13 cellular contexts compared by ENCODE assay signal in the genomic region with DNA sequence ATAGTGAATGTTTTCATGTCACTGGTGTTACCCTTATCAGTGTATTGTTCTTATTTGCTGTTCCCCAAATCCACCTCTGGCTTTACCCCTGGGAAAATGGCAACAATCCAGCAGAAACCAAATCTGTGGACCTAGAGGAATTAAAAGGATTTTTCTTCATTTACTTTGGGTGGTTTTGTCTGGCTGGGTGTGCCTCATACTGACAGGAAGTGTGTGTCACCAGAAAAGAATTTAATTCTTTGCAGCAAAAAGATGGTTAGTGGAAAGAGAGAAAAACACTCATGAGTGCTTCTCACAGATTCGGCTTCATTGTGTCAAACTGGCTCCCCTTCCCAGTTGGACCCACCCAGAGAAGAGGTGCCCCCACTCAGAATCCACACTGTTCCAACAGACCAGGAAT. TPM values are rescaled to one million over a fixed set of nuclear protein-coding genes. Genes with fewer than 3 reads are reported as not detected.
DNase-seq lines count a peak whose midpoint lies in the region; ATAC-seq and TF ChIP-seq lines count a peak whose summit lies in the region.
"Had no signal": no experiment of that assay in that cellular context is flagged by ENCODE, and none has a peak within 500 bp of the region (broad histone marks: within the 10 kb centered on the region; RNA-seq: fewer than 3 reads in every experiment).

No MANE protein-coding gene starts in this region.

- WGBS in aorta, 2 donors, result 3% methylated on average over 1 of the region's 1 CpG

- H3K27ac ChIP-seq in coronary artery (peak overlapping the region; percentile 62 to 89), lower lobe of right lung (peak overlapping the region; percentile 70), aorta (ENCODE audit: low read depth in 1 of 2, low read length in 2 of 2) (peak overlapping the region; percentile 43 to 65)
- H3K27ac ChIP-seq: BLaER1, KMS-11 had no signal

- no peaks in the 10 kb centered on the region for H3K36me3 Mint-ChIP-seq in activated naive CD4-positive, alpha-beta T cell treated with anti-CD3 and anti-CD28 coated beads, Interleukin-2, amount 10 ng/mL, durations not matched to agents 7 days and 5 days
- H3K36me3 Mint-ChIP-seq in activated naive CD4-positive, alpha-beta T cell treated with anti-CD3 and anti-CD28 coated beads for 36 hours (ENCODE audit: low read depth), result no peaks in the 10 kb centered on the region
- H3K36me3 Mint-ChIP-seq: naive thymus-derived CD8-positive, alpha-beta T cell had no signal

- no peak overlapping the region for H3K4me3 Mint-ChIP-seq in activated naive CD4-positive, alpha-beta T cell treated with anti-CD3 and anti-CD28 coated beads, Interleukin-2, amount 10 ng/mL, durations not matched to agents 7 days and 5 days
- no peak overlapping the region for H3K4me3 Mint-ChIP-seq in activated naive CD4-positive, alpha-beta T cell treated with anti-CD3 and anti-CD28 coated beads for 36 hours
- H3K4me3 Mint-ChIP-seq: naive thymus-derived CD8-positive, alpha-beta T cell had no signal

- H3K9me3 Mint-ChIP-seq in activated naive CD4-positive, alpha-beta T cell treated with anti-CD3 and anti-CD28 coated beads, Interleukin-2, amount 10 ng/mL, durations not matched to agents 7 days and 5 days, result peaks cover 1% of the 10 kb centered on the region
- H3K9me3 Mint-ChIP-seq in activated naive CD4-positive, alpha-beta T cell treated with anti-CD3 and anti-CD28 coated beads for 36 hours, result no peaks in the 10 kb centered on the region

- TF ChIP-seq CTCF in coronary artery (IDR thresholded peaks at IDR 0.05) (no peak), lower lobe of right lung (IDR thresholded peaks at IDR 0.05) (no peak)

- H3K27me3 ChIP-seq in lower lobe of right lung (ENCODE audit: low read depth), result no peaks in the 10 kb centered on the region
- H3K27me3 ChIP-seq in aorta (ENCODE audit: control insufficient read depth in 1 of 2, insufficient read depth in 2 of 2, low read length in 1 of 2), result no peaks in the 10 kb centered on the region
- H3K27me3 ChIP-seq: BLaER1 had no signal

- H3K27me3 Mint-ChIP-seq in activated naive CD4-positive, alpha-beta T cell treated with anti-CD3 and anti-CD28 coated beads, Interleukin-2, amount 10 ng/mL, durations not matched to agents 7 days and 5 days, result peaks cover 21% of the 10 kb centered on the region
- no peaks in the 10 kb centered on the region for H3K27me3 Mint-ChIP-seq in activated naive CD4-positive, alpha-beta T cell treated with anti-CD3 and anti-CD28 coated beads for 36 hours (ENCODE audit: low read depth)

- DNase-seq in activated naive CD4-positive, alpha-beta T cell treated with anti-CD3 and anti-CD28 coated beads, Interleukin-2, amount 10 ng/mL, durations not matched to agents 7 days and 5 days, result no peak
- DNase-seq in activated naive CD4-positive, alpha-beta T cell treated with anti-CD3 and anti-CD28 coated beads for 36 hours, result no peak
- DNase-seq in coronary artery (ENCODE audit: low spot score) (no peak), lower lobe of right lung (no peak), aorta (no peak), NCI-H524 treated with DMSO at 0.1 percent for 48 hours (lab: John Stamatoyannopoulos, UW) (no peak)
- no peak for DNase-seq in activated CD4-positive, alpha-beta T cell treated with anti-CD3 and anti-CD28 coated beads for 1 hour
- DNase-seq: anterior cingulate cortex; naive thymus-derived CD8-positive, alpha-beta T cell; stimulated activated naive CD8-positive, alpha-beta T cell treated with anti-CD3 and anti-CD28 coated beads, Interleukin-15, Interleukin-2, amounts not matched to agents 100 U/mL and 50 U/mL, for 24 hours had no signal

- peak overlapping the region; percentile 74 for H3K27ac Mint-ChIP-seq in activated naive CD4-positive, alpha-beta T cell treated with anti-CD3 and anti-CD28 coated beads, Interleukin-2, amount 10 ng/mL, durations not matched to agents 7 days and 5 days
- no peak overlapping the region for H3K27ac Mint-ChIP-seq in activated naive CD4-positive, alpha-beta T cell treated with anti-CD3 and anti-CD28 coated beads for 36 hours
- H3K27ac Mint-ChIP-seq: naive thymus-derived CD8-positive, alpha-beta T cell had no signal

- no peaks in the 10 kb centered on the region for H3K9me3 ChIP-seq in lower lobe of right lung
- H3K9me3 ChIP-seq in aorta (ENCODE audit: control insufficient read depth, low read length), result no peaks in the 10 kb centered on the region
- H3K9me3 ChIP-seq: BLaER1 had no signal

- H3K36me3 ChIP-seq in lower lobe of right lung (no peaks in the 10 kb centered on the region), aorta (ENCODE audit: control insufficient read depth in 1 of 2, insufficient read depth in 2 of 2, low read length in 1 of 2) (no peaks in the 10 kb centered on the region)
- H3K36me3 ChIP-seq: BLaER1 had no signal

- peak in 1 of 2 donors; percentile 45 for ATAC-seq in lower lobe of right lung
- ATAC-seq in aorta (ENCODE audit: low FRiP score), result peak; percentile 50
- no peak for ATAC-seq in GM18498 (IDR thresholded peaks at IDR 0.05; ENCODE audit: unreplicated experiment)
- ATAC-seq: naive thymus-derived CD8-positive, alpha-beta T cell; stimulated activated naive CD8-positive, alpha-beta T cell treated with anti-CD3 and anti-CD28 coated beads, Interleukin-15, Interleukin-2, amounts not matched to agents 100 U/mL and 50 U/mL, for 24 hours had no signal

- peaks cover 23% of the 10 kb centered on the region for H3K4me1 ChIP-seq in lower lobe of right lung
- H3K4me1 ChIP-seq in aorta (ENCODE audit: control insufficient read depth in 1 of 2, insufficient read depth in 2 of 2, low read length in 2 of 2), result peaks cover 0 to 2% of the 10 kb centered on the region in 2 donors
- H3K4me1 ChIP-seq: BLaER1 had no signal

- intact Hi-C loops in activated naive CD4-positive, alpha-beta T cell treated with anti-CD3 and anti-CD28 coated beads for 36 hours (cut with micrococcal nuclease), result no loop called here
- intact Hi-C loops in lower lobe of right lung (cut with DNase I) (no loop called here), aorta (cut with DNase I) (loop anchor here (10.0 kb wide), 1 partner anchor 462 kb away; no protein-coding TSS in a partner anchor)

- H3K4me3 ChIP-seq in coronary artery (peak overlapping the region; percentile 27), lower lobe of right lung (no peak overlapping the region), aorta (ENCODE audit: low read length in 2 of 2) (no peak overlapping the region)
- H3K4me3 ChIP-seq: BLaER1 had no signal

- H3K4me1 Mint-ChIP-seq in activated naive CD4-positive, alpha-beta T cell treated with anti-CD3 and anti-CD28 coated beads, Interleukin-2, amount 10 ng/mL, durations not matched to agents 7 days and 5 days, result peaks cover 15% of the 10 kb centered on the region
- H3K4me1 Mint-ChIP-seq in activated naive CD4-positive, alpha-beta T cell treated with anti-CD3 and anti-CD28 coated beads for 36 hours (ENCODE audit: low read depth), result peaks cover 4% of the 10 kb centered on the region

- CTCF ChIA-PET in activated naive CD4-positive, alpha-beta T cell treated with anti-CD3 and anti-CD28 coated beads, Interleukin-2, amount 10 ng/mL, durations not matched to agents 7 days and 5 days (lab: Charles Lee), result interaction anchor here (1.6 kb wide), 1 partner anchor 16 kb away, joined by 3 read pairs; no protein-coding TSS in a partner anchor
- CTCF ChIA-PET in activated naive CD4-positive, alpha-beta T cell treated with anti-CD3 and anti-CD28 coated beads for 36 hours (lab: Charles Lee), result interaction anchor here (5.8 kb wide), 1 partner anchor 45 kb away, joined by 38 read pairs; no protein-coding TSS in a partner anchor

RNA-seq across cellular contexts. Expression of a gene that starts 38.9 kb away (rescaled TPM):
- total RNA-seq in activated naive CD4-positive, alpha-beta T cell treated with anti-CD3 and anti-CD28 coated beads for 36 hours, result under 1 TPM; 0.38 to 0.42 TPM
- total RNA-seq in lower lobe of right lung, result 51.1 TPM
- 10 to 100 TPM; 50.8 to 91.2 TPM for total RNA-seq in aorta
- 10 to 100 TPM in 1 of 2 donors, 1 to 10 TPM in 1; 4.0 to 41.9 TPM for polyA plus RNA-seq in aorta
- total RNA-seq: naive thymus-derived CD8-positive, alpha-beta T cell had no signal
- polyA plus RNA-seq: naive thymus-derived CD8-positive, alpha-beta T cell had no signal

Comparison
In these comparisons a context has a peak if more than half of its experiments do, and no peak if none do; other contexts are left out.
1. RNA of a gene that starts 38.9 kb away (total RNA-seq): 50.8 to 91.2 TPM in aorta and 51.1 TPM in lower lobe of right lung (single experiment); 0.38 to 0.42 TPM in activated naive CD4-positive, alpha-beta T cell treated with anti-CD3 and anti-CD28 coated beads for 36 hours; every median in the first group is over 10 times any median in the second.
2. intact Hi-C loops: an anchor here in aorta (10.0 kb wide); none called in activated naive CD4-positive, alpha-beta T cell treated with anti-CD3 and anti-CD28 coated beads for 36 hours and lower lobe of right lung.
3. Peak in every context shown above with its lines, with median percentiles within 50 percentile points of each other: H3K27ac ChIP-seq.